8 cellular contexts compared by ENCODE assay signal in the genomic region with DNA sequence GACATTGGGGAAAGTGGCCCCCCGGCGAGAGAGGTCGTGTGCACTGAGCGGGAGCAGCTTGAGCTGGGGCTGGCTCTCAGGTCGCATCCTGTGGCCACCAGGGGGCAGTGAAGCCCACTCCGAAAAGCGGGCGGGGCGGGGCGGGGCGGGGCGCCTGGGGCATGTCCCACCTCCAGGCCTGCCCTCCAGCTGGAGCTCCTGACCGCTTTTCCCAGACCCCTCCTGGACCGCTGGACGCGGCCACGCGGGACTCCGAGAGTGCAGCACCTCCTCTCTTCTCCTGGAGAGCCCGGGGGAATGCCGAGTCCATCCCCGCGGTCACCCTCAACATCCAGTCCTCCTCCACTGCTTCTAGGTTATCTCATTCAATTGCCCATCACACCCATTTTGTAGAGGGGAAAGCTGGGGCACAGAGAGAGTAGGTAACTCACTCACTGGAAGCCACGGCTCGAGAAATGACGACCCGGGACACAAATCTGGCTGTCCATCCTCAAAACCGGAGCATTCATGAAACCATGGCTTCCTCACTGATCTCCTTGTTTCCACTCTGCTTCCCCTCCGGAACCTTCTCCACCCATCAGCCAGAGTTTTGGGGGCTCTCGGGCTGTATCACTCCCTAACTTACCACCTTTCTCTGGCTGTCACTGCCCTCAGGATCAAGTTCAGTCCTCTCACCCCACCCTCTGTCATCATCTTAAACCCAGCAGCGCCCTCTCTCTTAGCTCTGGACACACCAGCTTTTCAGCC. TPM values are rescaled to one million over a fixed set of nuclear protein-coding genes. Genes with fewer than 3 reads are reported as not detected.
DNase-seq lines count a peak whose midpoint lies in the region; ATAC-seq and TF ChIP-seq lines count a peak whose summit lies in the region.

No MANE protein-coding gene starts in this region.

- peak; percentile 64 for ATAC-seq in HG02610 (IDR thresholded peaks at IDR 0.05; ENCODE audit: unreplicated experiment)

- no peaks in the 10 kb centered on the region for H3K27me3 Mint-ChIP-seq in brain

- peaks cover 11% of the 10 kb centered on the region for H3K36me3 Mint-ChIP-seq in brain

- peak overlapping the region; percentile 67 to 83 (median 77) for H3K4me3 Mint-ChIP-seq in brain

- no peaks in the 10 kb centered on the region for H3K27me3 ChIP-seq in iPS-18a (ENCODE audit: control insufficient read depth, insufficient read depth, low read length)
- H3K27me3 ChIP-seq in skeletal muscle satellite cell (ENCODE audit: control insufficient read depth, insufficient read depth, low read length), result no peaks in the 10 kb centered on the region

- H3K4me1 Mint-ChIP-seq in brain, result peaks cover 40% of the 10 kb centered on the region

- peak overlapping the region; percentile 24 to 81 (median 76) for H3K27ac Mint-ChIP-seq in brain

- H3K4me3 ChIP-seq in iPS-18a (ENCODE audit: low read length) (peak overlapping the region; percentile 51), skeletal muscle satellite cell (ENCODE audit: low read length) (peak overlapping the region; percentile 48)

- no peak overlapping the region for H3K27ac ChIP-seq in iPS-18a (ENCODE audit: low read length)

- H3K9me3 Mint-ChIP-seq in brain, result no peaks in the 10 kb centered on the region

- CTCF ChIA-PET in GM10248 (lab: Yijun Ruan, JAX), result interaction anchor here (0.7 to 10.1 kb wide), 36 partner anchors 9 to 101 kb away, joined by 3 to 429 read pairs (median 10); a partner anchor contains a TSS

- no peaks in the 10 kb centered on the region for H3K36me3 ChIP-seq in iPS-18a (ENCODE audit: control insufficient read depth, low read depth, low read length)
- peaks cover 36% of the 10 kb centered on the region for H3K36me3 ChIP-seq in skeletal muscle satellite cell (ENCODE audit: insufficient read depth, low read length)

- TF ChIP-seq CTCF in GM10248 (IDR thresholded peaks at IDR 0.05; ENCODE audit: control extremely low read depth, extremely low read depth, low read depth, missing control alignments) (peak; percentile 73), brain (conservative IDR thresholded peaks at IDR 0.05) (peak; percentile 91 to 93)

- POLR2A ChIA-PET in GM10248 (lab: Yijun Ruan, JAX), result interaction anchor here (0.6 to 2.2 kb wide), 6 partner anchors 9 to 144 kb away, joined by 3 to 20 read pairs (median 4); a partner anchor contains a TSS

- H3K4me1 ChIP-seq in iPS-18a (ENCODE audit: control insufficient read depth, low read depth, low read length) (peaks cover 7% of the 10 kb centered on the region), skeletal muscle satellite cell (ENCODE audit: control insufficient read depth, insufficient read depth, low read length) (peaks cover 39% of the 10 kb centered on the region)

- DNase-seq in GM10248 (ENCODE audit: extremely low spot score) (peak; percentile 91), NCI-H146 (lab: John Stamatoyannopoulos, UW) (peak; percentile 94), UCSD-AML1 (lab: John Stamatoyannopoulos, UW; ENCODE audit: unreplicated experiment) (peak; percentile 82), mesenteric fat pad (ENCODE audit: low spot score) (no peak)

- peak overlapping the region; percentile 77 for H3K4me2 ChIP-seq in skeletal muscle satellite cell (ENCODE audit: low read length)

- H3K9ac ChIP-seq in iPS-18a (ENCODE audit: low read length) (no peak overlapping the region), skeletal muscle satellite cell (ENCODE audit: low read depth, low read length) (peak overlapping the region; percentile 44)

- H3K9me3 ChIP-seq in iPS-18a (ENCODE audit: control insufficient read depth, low read depth, low read length) (no peaks in the 10 kb centered on the region), skeletal muscle satellite cell (replicated peaks; ENCODE audit: low read length) (no peaks in the 10 kb centered on the region)

RNA-seq across cellular contexts. Expression of a gene that starts 24.1 kb away (rescaled TPM):
- polyA plus RNA-seq in brain (ENCODE audit: insufficient read depth, low read depth, low replicate concordance), result 6.3 TPM
- 0.44 and 0.76 TPM in 2 replicates for total RNA-seq in skeletal muscle satellite cell (2012; rRNA removed)
- total RNA-seq in mesenteric fat pad, result 2.3 TPM

RNA-seq across cellular contexts. Expression of a gene that starts 56.7 kb away (rescaled TPM):
- polyA plus RNA-seq in brain (ENCODE audit: insufficient read depth, low read depth, low replicate concordance), result 109 TPM
- 159 and 207 TPM in 2 replicates for total RNA-seq in skeletal muscle satellite cell (2012; rRNA removed)
- 223 TPM for total RNA-seq in mesenteric fat pad
